In the genomic region with DNA sequence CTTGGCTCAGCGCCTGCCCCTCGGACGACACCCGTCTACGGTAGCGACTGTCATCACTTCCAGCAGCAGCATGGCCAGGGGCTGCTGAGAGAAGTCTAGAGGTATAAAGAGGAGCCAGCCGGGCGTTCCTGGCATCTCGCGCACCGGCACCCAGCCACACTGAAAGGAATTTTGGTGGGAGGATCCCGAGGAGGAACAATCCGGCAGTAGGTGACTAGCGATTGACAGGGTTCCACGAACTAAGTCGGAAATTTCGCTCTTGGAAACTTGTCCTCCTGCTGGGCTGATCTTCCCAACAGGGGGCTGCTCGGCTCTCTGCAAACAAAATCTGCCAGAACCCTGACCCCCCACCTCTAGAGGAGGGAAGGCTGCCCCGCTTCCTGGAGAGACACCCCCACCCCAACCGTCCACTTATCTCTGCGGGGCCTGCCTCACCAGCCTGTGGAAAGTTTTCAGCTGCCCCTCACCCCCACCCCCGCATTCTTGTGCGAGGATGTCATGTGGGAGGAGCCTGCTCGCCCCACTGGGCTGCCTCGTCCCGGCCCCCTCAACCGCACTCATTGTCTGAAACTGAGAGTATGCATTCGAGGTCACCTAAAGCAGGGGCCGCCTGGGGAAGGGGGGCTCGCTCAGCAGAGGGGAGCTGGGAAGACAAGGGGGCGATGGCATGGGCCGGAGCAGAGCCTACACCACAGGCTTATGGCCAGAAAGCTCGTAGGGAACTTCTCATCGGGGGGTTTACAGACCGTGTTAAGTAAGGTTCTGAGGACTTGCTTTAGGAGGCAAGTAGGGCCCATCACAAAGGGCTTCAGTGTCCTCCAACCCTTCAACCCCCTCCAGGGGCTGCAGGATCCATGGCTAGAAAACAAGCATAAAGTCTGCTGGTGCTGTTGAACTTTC, we compare ENCODE assay signal across 8 cellular contexts. TPM values are rescaled to one million over a fixed set of nuclear protein-coding genes. Genes with fewer than 3 reads are reported as not detected.
DNase-seq lines count a peak whose midpoint lies in the region; ATAC-seq, FAIRE-seq and TF ChIP-seq lines count a peak whose summit lies in the region.

No MANE protein-coding gene starts in this region.

- TF ChIP-seq CTCF in RWPE1 (conservative IDR thresholded peaks at IDR 0.05; ENCODE audit: low read depth) = no peak
- TF ChIP-seq CTCF in fibroblast of the aortic adventitia (IDR thresholded peaks at IDR 0.05; ENCODE audit: insufficient read depth, low read length) = peak; percentile 9
- no peak for TF ChIP-seq CTCF in pancreas (IDR thresholded peaks at IDR 0.05)

- H3K4me3 ChIP-seq in fibroblast of the aortic adventitia (ENCODE audit: low read depth, low read length) = peak overlapping the region; percentile 53
- peak overlapping the region in 2 of 4 donors; percentile 34 to 40 for H3K4me3 ChIP-seq in pancreas

- H3K27me3 ChIP-seq in pancreas = no peaks in the 10 kb centered on the region

- H3K36me3 ChIP-seq in pancreas = peaks cover 0 to 18% (median 9%) of the 10 kb centered on the region in 3 donors

- H3K9me3 ChIP-seq in pancreas = no peaks in the 10 kb centered on the region

- POLR2A ChIA-PET in RWPE1 (lab: Yijun Ruan, JAX; ENCODE audit: low non-redundant PET) = interaction anchor here (0.6 to 1.7 kb wide), 4 partner anchors 8 to 38 kb away, joined by 3 to 6 read pairs (median 4); no protein-coding TSS in a partner anchor

- H3K27ac ChIP-seq in RWPE1 = peak overlapping the region; percentile 99
- H3K27ac ChIP-seq in pancreas = peak overlapping the region; percentile 80 to 87 (median 84)

- DNase-seq in GM03348 (ENCODE audit: low spot score) (peak; percentile 96), RWPE1 (ENCODE audit: low spot score) (peak; percentile 96), fibroblast of the aortic adventitia (ENCODE audit: low read depth) (peak; percentile 82), pancreas (peak in 5 of 6 donors; percentile 52 to 83 (median 76))
- DNase-seq in activated CD8-positive, alpha-beta memory T cell treated with anti-CD3 and anti-CD28 coated beads, Interleukin-2, amount 50 U/mL, for 4 hours = no peak

- no peak for FAIRE-seq in pancreas (lab: Jason Lieb, UNC)

- ATAC-seq in pancreas = peak; percentile 28 to 44 (median 36)
- ATAC-seq in HG02970 (IDR thresholded peaks at IDR 0.05; ENCODE audit: low FRiP score, unreplicated experiment) = no peak
- ATAC-seq in GM21390 (IDR thresholded peaks at IDR 0.05; ENCODE audit: unreplicated experiment) = no peak
- ATAC-seq in HG03520 (IDR thresholded peaks at IDR 0.05; ENCODE audit: unreplicated experiment) = no peak

- whole genome bisulfite sequencing in pancreas, 2 donors = 44 to 50% methylated on average over 35 of the region's 35 CpGs

- peaks cover 11 to 42% (median 14%) of the 10 kb centered on the region in 3 donors for H3K4me1 ChIP-seq in pancreas

- intact Hi-C loops in pancreas (cut with DNase I) = no loop called here

- CTCF ChIA-PET in RWPE1 (lab: Yijun Ruan, JAX) = interaction anchor here (0.9 to 1.1 kb wide), 2 partner anchors 64 to 67 kb away, joined by 3 to 4 read pairs; no protein-coding TSS in a partner anchor

RNA-seq across cellular contexts. Expression of gene EPHA2, which starts 9.6 kb away (rescaled TPM):
- total RNA-seq in fibroblast of the aortic adventitia (ENCODE audit: low replicate concordance) (7.8 and 7.9 TPM in 2 replicates), pancreas (10 to 100 TPM in 3 of 6 donors, 1 to 10 TPM in 3; 6.5 to 11.8 (median 10.1) TPM)
- 10 to 100 TPM; 13.8 to 17.1 TPM for polyA plus RNA-seq in pancreas

Comparison
In these comparisons a context has a peak if more than half of its experiments do, and no peak if none do; other contexts are left out.
1. ATAC-seq: peak in pancreas (4 of 4); none in HG02970 (single experiment), GM21390 (single experiment) and HG03520 (single experiment).